In genomic region chr22:21394613-21395012, GRCh38 we compare ENCODE assay signal across 4 cellular contexts. TPM values are rescaled to one million over a fixed set of nuclear protein-coding genes. Genes with fewer than 3 reads are reported as not detected.
"Had no signal": no experiment of that assay in that cellular context is flagged by ENCODE, and none has a peak within 500 bp of the region (broad histone marks: within the 10 kb centered on the region; RNA-seq: fewer than 3 reads in every experiment).

No MANE protein-coding gene starts in this region.

RNA-seq across cellular contexts. Expression of gene RIMBP3B, which starts 11.1 kb away (rescaled TPM):
- total RNA-seq: activated T-helper 2 cell treated with anti-CD3 and anti-CD28 coated beads, Interferon-gamma antibody, Interleukin-2, Interleukin-4, amounts not matched to agents 10 μg/mL and 5 μg/mL and 100 μg/mL, durations not matched to agents 14 hours and 24 hours and 36 hours; ascending aorta; bronchial epithelial cell had no signal
- polyA plus RNA-seq: aorta had no signal
